ENCODE assay signal across 9 cellular contexts in the genomic region with DNA sequence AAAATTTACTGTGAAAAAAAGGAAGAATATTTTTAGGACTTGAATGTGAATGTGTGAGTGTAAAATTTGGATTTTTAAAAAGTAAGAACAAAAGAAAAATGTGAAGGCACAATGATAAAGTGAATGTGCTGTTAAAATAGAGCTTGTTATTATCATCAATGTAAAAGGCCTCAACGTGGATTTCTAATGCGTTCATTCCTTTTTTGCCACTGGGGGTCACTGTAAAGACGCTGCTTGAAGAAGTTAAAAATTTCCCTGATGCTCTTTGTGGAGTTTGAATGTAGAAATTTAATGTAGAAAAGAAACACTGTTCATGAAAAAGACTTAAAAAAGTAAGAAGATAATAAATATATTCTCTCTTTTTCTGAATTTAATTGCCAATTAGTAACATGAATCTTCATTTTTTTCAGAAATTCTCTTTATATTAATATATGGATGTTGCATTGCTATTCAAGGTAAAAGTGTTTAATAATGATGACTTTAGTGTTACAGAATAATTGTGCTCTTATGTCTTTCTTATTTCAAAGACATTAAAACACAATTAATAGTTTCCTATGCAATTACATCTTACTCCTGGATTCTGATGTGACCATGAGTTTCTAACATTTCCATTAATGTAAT.
DNase-seq lines count a peak whose midpoint lies in the region; ATAC-seq and TF ChIP-seq lines count a peak whose summit lies in the region.
"Had no signal": no experiment of that assay in that cellular context is flagged by ENCODE, and none has a peak within 500 bp of the region (broad histone marks: within the 10 kb centered on the region; RNA-seq: fewer than 3 reads in every experiment).

No MANE protein-coding gene starts in this region.

- H3K27ac ChIP-seq in stomach: no peak overlapping the region

- H3K4me1 ChIP-seq in stomach: no peaks in the 10 kb centered on the region

- DNase-seq in AG08396 (ENCODE audit: low spot score) (peak; percentile 30), DMS79 (lab: John Stamatoyannopoulos, UW) (peak; percentile 0), MV-4-11 (lab: John Stamatoyannopoulos, UW) (peak; percentile 34), head of caudate nucleus (peak in 22 of 42 donors; percentile 15 to 78 (median 43)), stomach (no peak)
- DNase-seq in activated CD4-positive, alpha-beta T cell treated with anti-CD3 and anti-CD28 coated beads, Interleukin-2, amount 10 ng/mL, durations not matched to agents 24 days and 14 days: peak; percentile 80
- no peak for DNase-seq in activated T-cell treated with anti-CD3 and anti-CD28 coated beads, Interleukin-2, amount 50 U/mL, for 4 hours

- no peak for ATAC-seq in GM21381 (IDR thresholded peaks at IDR 0.05; ENCODE audit: unreplicated experiment)
- ATAC-seq in activated T-cell treated with anti-CD3 and anti-CD28 coated beads, Interleukin-2, amount 50 U/mL, for 4 hours: no peak

- H3K36me3 Mint-ChIP-seq in activated CD4-positive, alpha-beta T cell treated with anti-CD3 and anti-CD28 coated beads, Interleukin-2, amount 10 ng/mL, durations not matched to agents 24 days and 14 days (ENCODE audit: low read depth): no peaks in the 10 kb centered on the region
- no peaks in the 10 kb centered on the region for H3K36me3 Mint-ChIP-seq in activated T-cell treated with anti-CD3 and anti-CD28 coated beads, Interleukin-2, amount 50 U/mL, for 4 hours (ENCODE audit: insufficient read depth)
- H3K36me3 Mint-ChIP-seq: T-cell had no signal

- intact Hi-C loops in activated CD4-positive, alpha-beta T cell treated with anti-CD3 and anti-CD28 coated beads, Interleukin-2, amount 10 ng/mL, durations not matched to agents 24 days and 14 days (cut with micrococcal nuclease): loop anchor here (1.0 to 5.0 kb wide), 4 partner anchors 89 to 441 kb away; partner anchors contain the start of gene PIGC
- intact Hi-C loops in head of caudate nucleus (cut with DNase I) (loop anchor here (5.0 to 10.0 kb wide), 2 partner anchors 399 to 432 kb away; no protein-coding TSS in a partner anchor), stomach (cut with DNase I; ENCODE audit: low total_unique reads) (no loop called here)

- WGBS in stomach, 5 donors: 1 to 13% (median 8%) methylated on average over 3 of the region's 3 CpGs

- no peak for TF ChIP-seq POLR2A in stomach (IDR thresholded peaks at IDR 0.05)

- H3K36me3 ChIP-seq in stomach: no peaks in the 10 kb centered on the region

- H3K4me3 Mint-ChIP-seq in activated CD4-positive, alpha-beta T cell treated with anti-CD3 and anti-CD28 coated beads, Interleukin-2, amount 10 ng/mL, durations not matched to agents 24 days and 14 days: no peak overlapping the region
- H3K4me3 Mint-ChIP-seq in activated T-cell treated with anti-CD3 and anti-CD28 coated beads, Interleukin-2, amount 50 U/mL, for 4 hours: no peak overlapping the region
- H3K4me3 Mint-ChIP-seq: T-cell had no signal

- no peak overlapping the region for H3K27ac Mint-ChIP-seq in activated CD4-positive, alpha-beta T cell treated with anti-CD3 and anti-CD28 coated beads, Interleukin-2, amount 10 ng/mL, durations not matched to agents 24 days and 14 days
- H3K27ac Mint-ChIP-seq: T-cell had no signal

- H3K9me3 Mint-ChIP-seq in activated CD4-positive, alpha-beta T cell treated with anti-CD3 and anti-CD28 coated beads, Interleukin-2, amount 10 ng/mL, durations not matched to agents 24 days and 14 days: no peaks in the 10 kb centered on the region
- H3K9me3 Mint-ChIP-seq in activated T-cell treated with anti-CD3 and anti-CD28 coated beads, Interleukin-2, amount 50 U/mL, for 4 hours: no peaks in the 10 kb centered on the region
- H3K9me3 Mint-ChIP-seq: T-cell had no signal

- H3K27me3 ChIP-seq in stomach: no peaks in the 10 kb centered on the region

- peaks cover under 1% of the 10 kb centered on the region for H3K27me3 Mint-ChIP-seq in activated CD4-positive, alpha-beta T cell treated with anti-CD3 and anti-CD28 coated beads, Interleukin-2, amount 10 ng/mL, durations not matched to agents 24 days and 14 days
- no peaks in the 10 kb centered on the region for H3K27me3 Mint-ChIP-seq in activated T-cell treated with anti-CD3 and anti-CD28 coated beads, Interleukin-2, amount 50 U/mL, for 4 hours (ENCODE audit: low read depth)
- H3K27me3 Mint-ChIP-seq: T-cell had no signal

- no peak overlapping the region for H3K4me3 ChIP-seq in stomach

- TF ChIP-seq EP300 in stomach (IDR thresholded peaks at IDR 0.05): no peak

- H3K9me3 ChIP-seq in stomach: no peaks in the 10 kb centered on the region

- TF ChIP-seq CTCF in stomach (IDR thresholded peaks at IDR 0.05): peak in 4 of 7 experiments; percentile 28 to 53 (median 42)

- peaks cover 3% of the 10 kb centered on the region for H3K4me1 Mint-ChIP-seq in activated CD4-positive, alpha-beta T cell treated with anti-CD3 and anti-CD28 coated beads, Interleukin-2, amount 10 ng/mL, durations not matched to agents 24 days and 14 days
- H3K4me1 Mint-ChIP-seq in activated T-cell treated with anti-CD3 and anti-CD28 coated beads, Interleukin-2, amount 50 U/mL, for 4 hours (ENCODE audit: low read depth): peaks cover 4% of the 10 kb centered on the region

Comparison
In these comparisons a context has a peak if more than half of its experiments do, and no peak if none do; other contexts are left out.
1. DNase-seq: peak in AG08396 (single experiment), DMS79 (single experiment), MV-4-11 (single experiment), activated CD4-positive, alpha-beta T cell treated with anti-CD3 and anti-CD28 coated beads, Interleukin-2, amount 10 ng/mL, durations not matched to agents 24 days and 14 days (single experiment) and head of caudate nucleus (22 of 42); none in stomach (single experiment) and activated T-cell treated with anti-CD3 and anti-CD28 coated beads, Interleukin-2, amount 50 U/mL, for 4 hours (single experiment).